Comparison of ENCODE assay signal across 35 cellular contexts in genomic region chr3:114120211-114120610, GRCh38. TPM values are rescaled to one million over a fixed set of nuclear protein-coding genes. Genes with fewer than 3 reads are reported as not detected.
"Had no signal": no experiment of that assay in that cellular context is flagged by ENCODE, and none has a peak within 500 bp of the region (broad histone marks: within the 10 kb centered on the region; RNA-seq: fewer than 3 reads in every experiment).

No MANE protein-coding gene starts in this region.

- H3K36me3 Mint-ChIP-seq: activated naive CD4-positive, alpha-beta T cell treated with anti-CD3 and anti-CD28 coated beads, Interleukin-2, amount 50 U/mL, for 24 hours; activated naive CD8-positive, alpha-beta T cell treated with anti-CD3 and anti-CD28 coated beads, Interleukin-2, amount 10 ng/mL, durations not matched to agents 7 days and 5 days; brain had no signal

- H3K4me3 Mint-ChIP-seq: activated CD4-positive, alpha-beta memory T cell treated with anti-CD3 and anti-CD28 coated beads, Interleukin-2, amount 10 ng/mL, durations not matched to agents 7 days and 5 days; activated naive CD4-positive, alpha-beta T cell treated with anti-CD3 and anti-CD28 coated beads, Interleukin-2, amount 50 U/mL, for 24 hours; activated naive CD8-positive, alpha-beta T cell treated with anti-CD3 and anti-CD28 coated beads, Interleukin-2, amount 10 ng/mL, durations not matched to agents 7 days and 5 days; activated T-cell treated with anti-CD3 and anti-CD28 coated beads, Interleukin-2, amount 50 U/mL, for 72 hours; brain had no signal

- H3K36me3 ChIP-seq: SJCRH30, WERI-Rb-1 had no signal

- H3K4me3 ChIP-seq: SJCRH30 had no signal

- H3K4me1 Mint-ChIP-seq: activated CD4-positive, alpha-beta memory T cell treated with anti-CD3 and anti-CD28 coated beads, Interleukin-2, amount 10 ng/mL, durations not matched to agents 7 days and 5 days; activated naive CD4-positive, alpha-beta T cell treated with anti-CD3 and anti-CD28 coated beads, Interleukin-2, amount 50 U/mL, for 24 hours; activated naive CD8-positive, alpha-beta T cell treated with anti-CD3 and anti-CD28 coated beads, Interleukin-2, amount 10 ng/mL, durations not matched to agents 7 days and 5 days had no signal

- DNase-seq: activated CD4-positive, alpha-beta memory T cell treated with anti-CD3 and anti-CD28 coated beads, Interleukin-2, amount 10 ng/mL, durations not matched to agents 7 days and 5 days; activated CD4-positive, alpha-beta T cell treated with anti-CD3 and anti-CD28 coated beads for 1 hour; activated CD4-positive, alpha-beta T cell treated with anti-CD3 and anti-CD28 coated beads for 48 hours; activated CD4-positive, CD25-positive, alpha-beta regulatory T cell; activated gamma-delta T cell; activated naive CD4-positive, alpha-beta T cell treated with Interleukin-2 at 50 U/mL for 16 hours; activated naive CD8-positive, alpha-beta T cell treated with anti-CD3 and anti-CD28 coated beads, Interleukin-2, amount 10 ng/mL, durations not matched to agents 7 days and 5 days; activated T-cell treated with anti-CD3 and anti-CD28 coated beads, Interleukin-2, amount 50 U/mL, for 1 hour; activated T-cell treated with anti-CD3 and anti-CD28 coated beads, Interleukin-2, amount 50 U/mL, for 72 hours; central memory CD4-positive, alpha-beta T cell; Karpas-422; NCI-H1048; NCI-H1105 treated with DMSO at 0.1 percent for 48 hours; NCI-H1436 treated with DMSO at 0.1 percent for 48 hours; NCI-H1694 treated with DMSO at 0.1 percent for 48 hours; NCI-H2029; NCI-H345; NCI-H524 treated with DMSO at 0.1 percent for 48 hours; SHP77; SJCRH30; SW 1271; T-helper 1 cell; T-helper 2 cell; T-helper 9 cell; WERI-Rb-1 had no signal

- H3K27ac ChIP-seq: SJCRH30, WERI-Rb-1 had no signal

- ATAC-seq: activated T-cell treated with anti-CD3 and anti-CD28 coated beads, Interleukin-2, amount 50 U/mL, for 72 hours; Panc1 had no signal

- H3K4me1 ChIP-seq: SJCRH30 had no signal

- H3K27me3 Mint-ChIP-seq: activated CD4-positive, alpha-beta memory T cell treated with anti-CD3 and anti-CD28 coated beads, Interleukin-2, amount 10 ng/mL, durations not matched to agents 7 days and 5 days; activated naive CD4-positive, alpha-beta T cell treated with anti-CD3 and anti-CD28 coated beads, Interleukin-2, amount 50 U/mL, for 24 hours; brain had no signal

- H3K9me3 Mint-ChIP-seq: activated CD4-positive, alpha-beta memory T cell treated with anti-CD3 and anti-CD28 coated beads, Interleukin-2, amount 10 ng/mL, durations not matched to agents 7 days and 5 days; activated naive CD4-positive, alpha-beta T cell treated with anti-CD3 and anti-CD28 coated beads, Interleukin-2, amount 50 U/mL, for 24 hours; activated T-cell treated with anti-CD3 and anti-CD28 coated beads, Interleukin-2, amount 50 U/mL, for 72 hours; activated T-helper 2 cell treated with anti-CD3 and anti-CD28 coated beads, Interferon-gamma antibody, Interleukin-2, Interleukin-4, amounts not matched to agents 10 μg/mL and 5 μg/mL and 100 μg/mL, durations not matched to agents 14 hours and 24 hours and 36 hours had no signal

- H3K27ac Mint-ChIP-seq: activated CD4-positive, alpha-beta memory T cell treated with anti-CD3 and anti-CD28 coated beads, Interleukin-2, amount 10 ng/mL, durations not matched to agents 7 days and 5 days; activated naive CD4-positive, alpha-beta T cell treated with anti-CD3 and anti-CD28 coated beads, Interleukin-2, amount 50 U/mL, for 24 hours; activated naive CD8-positive, alpha-beta T cell treated with anti-CD3 and anti-CD28 coated beads, Interleukin-2, amount 10 ng/mL, durations not matched to agents 7 days and 5 days; activated T-cell treated with anti-CD3 and anti-CD28 coated beads, Interleukin-2, amount 50 U/mL, for 72 hours; activated T-helper 2 cell treated with anti-CD3 and anti-CD28 coated beads, Interferon-gamma antibody, Interleukin-2, Interleukin-4, amounts not matched to agents 10 μg/mL and 5 μg/mL and 100 μg/mL, durations not matched to agents 14 hours and 24 hours and 36 hours; brain had no signal

- H3K9me3 ChIP-seq: SJCRH30 had no signal

RNA-seq across cellular contexts. Expression of gene DRD3, which starts 58.6 kb away (rescaled TPM):
- total RNA-seq: activated CD4-positive, alpha-beta memory T cell treated with anti-CD3 and anti-CD28 coated beads, Interleukin-2, amount 10 ng/mL, durations not matched to agents 7 days and 5 days; activated CD8-positive, alpha-beta memory T cell treated with anti-CD3 and anti-CD28 coated beads for 36 hours; activated T-cell treated with anti-CD3 and anti-CD28 coated beads, Interleukin-2, amount 50 U/mL, for 72 hours; cerebellum; MCF 10A; NCI-H460; RPMI7951; SJCRH30 had no signal
- polyA plus RNA-seq: adipose tissue had no signal
